ENCODE assay signal across 8 cellular contexts in the genomic region with DNA sequence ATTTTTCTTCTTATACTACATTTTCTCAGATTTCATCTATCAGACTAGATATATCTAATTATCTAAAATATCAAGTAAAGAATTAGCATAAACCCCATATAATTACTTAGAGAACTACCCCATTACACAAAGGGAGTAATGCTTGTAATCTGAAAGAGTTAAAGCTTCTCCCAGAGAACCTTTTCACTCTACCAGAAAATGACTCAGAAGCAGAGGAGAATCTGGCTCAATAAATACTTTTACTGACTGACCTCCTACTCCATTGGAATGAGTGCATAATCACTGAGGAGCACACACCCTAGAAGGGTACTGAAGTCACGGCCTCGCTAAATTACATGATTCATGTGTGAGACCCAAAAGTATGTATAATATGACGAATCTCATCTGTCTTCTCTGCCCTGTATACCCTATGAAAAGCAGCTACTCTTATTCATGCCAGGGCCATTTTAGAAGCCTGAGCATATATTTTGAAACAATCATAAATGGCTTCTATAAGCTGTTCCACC. TPM values are rescaled to one million over a fixed set of nuclear protein-coding genes. Genes with fewer than 3 reads are reported as not detected.
DNase-seq lines count a peak whose midpoint lies in the region; ATAC-seq and TF ChIP-seq lines count a peak whose summit lies in the region.

No MANE protein-coding gene starts in this region.

- H3K27ac Mint-ChIP-seq in MCF 10A (ENCODE audit: low read depth, unreplicated experiment), result peak overlapping the region; percentile 100

- H3K4me3 ChIP-seq in HUES64 (ENCODE audit: low read length), result no peak overlapping the region
- H3K4me3 ChIP-seq in transverse colon, result no peak overlapping the region

- no peaks in the 10 kb centered on the region for H3K27me3 Mint-ChIP-seq in MCF 10A (ENCODE audit: insufficient read depth, unreplicated experiment)

- TF ChIP-seq CTCF in MCF 10A (IDR thresholded peaks at IDR 0.05; ENCODE audit: unreplicated experiment) (no peak), transverse colon (IDR thresholded peaks at IDR 0.05) (no peak)

- H3K4me1 ChIP-seq in HUES64 (ENCODE audit: insufficient read depth, low read length) (peaks cover 19% of the 10 kb centered on the region; the same call in 1 of the 2 replicates), transverse colon (peaks cover 7 to 49% (median 24%) of the 10 kb centered on the region in 4 donors)

- in situ Hi-C loops in transverse colon (cut with MboI; ENCODE audit: low pct_ligation_motif_present in 1 of 4, low pct_unique_long_range_greater_than_20kb in 1 of 4, low sequenced_read_pairs in 3 of 4), result no loop called here

- 86% methylated on average over 3 of the region's 3 CpGs for WGBS in HUES64
- WGBS in transverse colon (ENCODE audit: low coverage in 1 of 2), 2 donors, result 12 to 29% methylated on average over 3 of the region's 3 CpGs

- peak; percentile 22 for TF ChIP-seq EP300 in transverse colon (IDR thresholded peaks at IDR 0.05; ENCODE audit: low read depth)

- CTCF ChIA-PET in MCF 10A (lab: Yijun Ruan, JAX), result interaction anchor here (0.5 to 6.3 kb wide), 10 partner anchors 11 to 215 kb away, joined by 3 to 55 read pairs (median 8); a partner anchor contains a TSS

- ATAC-seq in left colon (peak; percentile 86), HG03045 (IDR thresholded peaks at IDR 0.05; ENCODE audit: unreplicated experiment) (no peak)

- H3K36me3 ChIP-seq in HUES64 (ENCODE audit: insufficient read depth, low read length) (no peaks in the 10 kb centered on the region), transverse colon (no peaks in the 10 kb centered on the region)

- H3K9me3 Mint-ChIP-seq in MCF 10A (ENCODE audit: unreplicated experiment), result no peaks in the 10 kb centered on the region

- peaks cover 9% of the 10 kb centered on the region for H3K36me3 Mint-ChIP-seq in MCF 10A (ENCODE audit: insufficient read depth, unreplicated experiment)

- intact Hi-C loops in MCF 10A (cut with micrococcal nuclease), result loop anchor here (1.0 to 5.0 kb wide), 2 partner anchors 29 to 50 kb away; no protein-coding TSS in a partner anchor
- intact Hi-C loops in left colon (cut with DNase I, micrococcal nuclease), result no loop called here
- intact Hi-C loops in transverse colon (cut with DNase I; ENCODE audit: low total_unique reads), result no loop called here

- POLR2A ChIA-PET in MCF 10A (lab: Yijun Ruan, JAX), result interaction anchor here (0.8 to 16.1 kb wide), 10 partner anchors 9 to 208 kb away, joined by 3 to 547 read pairs (median 9); a partner anchor contains a TSS

- H3K27ac ChIP-seq in HUES64 (ENCODE audit: low read depth, low read length) (0 out of 2 replicates have a peak overlapping the region, but pooled peaks have one; percentile 9), transverse colon (peak overlapping the region; percentile 67 to 78 (median 74))

- H3K4me3 Mint-ChIP-seq in MCF 10A (ENCODE audit: unreplicated experiment), result peak overlapping the region; percentile 67

- H3K9me3 ChIP-seq in HUES64 (ENCODE audit: insufficient read depth, low read depth, low read length) (no peaks in the 10 kb centered on the region), transverse colon (no peaks in the 10 kb centered on the region)

- no TSS peak for BruUV-seq in MCF 10A (replicated peaks; lab: Mats Ljungman, UMichigan)

- no peak for TF ChIP-seq POLR2A in transverse colon (IDR thresholded peaks at IDR 0.05)

- no peak overlapping the region; the same call in 1 of the 2 replicates for H3K9ac ChIP-seq in HUES64 (ENCODE audit: low read depth, low read length)

- DNase-seq in MCF 10A (ENCODE audit: unreplicated experiment) (peak; percentile 88), left colon (no peak), transverse colon (no peak), NCI-H446 treated with DMSO at 0.1 percent for 48 hours (lab: John Stamatoyannopoulos, UW) (no peak), SKM-1 (lab: John Stamatoyannopoulos, UW; ENCODE audit: unreplicated experiment) (no peak)
- no peak for DNase-seq in activated T-cell treated with anti-CD3 and anti-CD28 coated beads, Interleukin-2, amount 50 U/mL, for 48 hours

- peaks cover 23% of the 10 kb centered on the region for H3K4me1 Mint-ChIP-seq in MCF 10A (ENCODE audit: insufficient read depth, unreplicated experiment)

- H3K27me3 ChIP-seq in HUES64 (ENCODE audit: insufficient read depth, low read length) (no peaks in the 10 kb centered on the region), transverse colon (no peaks in the 10 kb centered on the region)

RNA-seq across cellular contexts. Expression of a gene that starts 32.8 kb away (rescaled TPM):
- 13.0 TPM for polyA plus RNA-seq in HUES64 (2013, experiment 1 of 2)
- 14.2 TPM for polyA plus RNA-seq in HUES64 (2013, experiment 2 of 2)
- total RNA-seq in MCF 10A (2022) (11.3 and 14.3 TPM in 2 replicates), left colon (10 to 100 TPM; 43.6 to 53.4 TPM), transverse colon (10 to 100 TPM; 38.5 to 68.5 (median 48.0) TPM)
